ENCODE assay signal across 8 cellular contexts in the genomic region with DNA sequence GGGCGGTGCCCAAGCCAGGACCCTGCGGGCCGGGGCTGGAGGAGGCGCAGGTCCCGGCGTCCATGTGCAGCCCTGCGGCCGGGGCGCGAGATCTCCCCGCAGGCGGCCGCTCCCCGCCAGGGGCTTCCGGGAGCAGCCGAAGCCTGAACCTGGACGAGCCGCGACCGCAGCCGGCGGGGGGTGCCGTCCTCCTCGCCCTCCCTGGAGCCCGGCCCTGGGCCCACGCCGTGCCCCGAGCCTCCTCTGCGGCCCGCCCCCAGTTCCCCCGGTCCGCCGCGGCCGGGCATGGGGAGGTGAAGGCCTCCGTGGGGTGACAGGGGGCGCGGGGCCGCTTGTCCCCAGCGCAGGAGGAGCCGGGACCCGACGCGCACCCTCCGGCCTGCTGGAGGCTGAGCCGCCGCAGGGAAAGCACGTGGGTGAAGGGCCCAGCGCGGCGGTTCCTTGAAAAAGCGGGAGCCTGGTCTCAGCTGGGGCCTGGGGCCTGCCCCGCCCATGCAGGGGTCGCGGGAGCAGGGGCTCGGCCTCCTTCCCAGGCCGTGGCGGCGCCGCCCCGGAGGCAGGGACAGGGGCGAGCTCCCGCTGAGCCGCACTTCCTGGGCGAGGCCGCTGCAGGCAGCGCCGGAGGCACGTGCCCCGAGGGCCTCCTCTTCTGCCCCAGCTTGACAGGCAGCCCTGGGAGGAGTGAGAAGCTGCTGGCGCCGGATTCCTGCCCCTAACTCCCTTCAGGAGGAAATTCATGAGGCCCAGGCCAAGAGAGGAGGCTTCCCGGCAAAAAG. TPM values are rescaled to one million over a fixed set of nuclear protein-coding genes. Genes with fewer than 3 reads are reported as not detected.
DNase-seq lines count a peak whose midpoint lies in the region; ATAC-seq and TF ChIP-seq lines count a peak whose summit lies in the region.

No MANE protein-coding gene starts in this region.

- ATAC-seq in GM21723 (IDR thresholded peaks at IDR 0.05; ENCODE audit: unreplicated experiment) (peak; percentile 45), mucosa of descending colon (peak; percentile 77), GM19035 (IDR thresholded peaks at IDR 0.05; ENCODE audit: unreplicated experiment) (no peak), HG03135 (IDR thresholded peaks at IDR 0.05; ENCODE audit: unreplicated experiment) (no peak), HG03520 (IDR thresholded peaks at IDR 0.05; ENCODE audit: unreplicated experiment) (no peak)
- peak; percentile 71 for ATAC-seq in stimulated activated naive CD8-positive, alpha-beta T cell treated with anti-CD3 and anti-CD28 coated beads, Interleukin-15, amount 100 ng/mL, for 72 hours

- H3K9me3 Mint-ChIP-seq in stimulated activated naive CD8-positive, alpha-beta T cell treated with anti-CD3 and anti-CD28 coated beads, Interleukin-15, amount 100 ng/mL, for 72 hours, result no peaks in the 10 kb centered on the region

- H3K27me3 ChIP-seq in dorsolateral prefrontal cortex, result peaks cover 0 to 26% (median 7%) of the 10 kb centered on the region in 45 donors

- peak overlapping the region; percentile 65 to 76 for H3K4me3 Mint-ChIP-seq in stimulated activated naive CD8-positive, alpha-beta T cell treated with anti-CD3 and anti-CD28 coated beads, Interleukin-15, amount 100 ng/mL, for 72 hours

- TF ChIP-seq CTCF in dorsolateral prefrontal cortex (IDR thresholded peaks at IDR 0.05 in 54 of 56, conservative IDR thresholded peaks at IDR 0.05 in 2 of 56; ENCODE audit: low read depth in 1 of 56, partially characterized antibody in 56 of 56) (no peak), mucosa of descending colon (IDR thresholded peaks at IDR 0.05) (no peak)

- no peaks in the 10 kb centered on the region for H3K36me3 ChIP-seq in mucosa of descending colon (ENCODE audit: low read depth)

- H3K27me3 Mint-ChIP-seq in stimulated activated naive CD8-positive, alpha-beta T cell treated with anti-CD3 and anti-CD28 coated beads, Interleukin-15, amount 100 ng/mL, for 72 hours, result peaks cover 7% of the 10 kb centered on the region

- DNase-seq in activated CD4-positive, alpha-beta T cell treated with anti-CD3 and anti-CD28 coated beads for 4 hours, result peak; percentile 61 to 69
- DNase-seq in dorsolateral prefrontal cortex, result no peak
- DNase-seq in mucosa of descending colon, result peak; percentile 54 to 87 (median 80)
- DNase-seq in stimulated activated naive CD8-positive, alpha-beta T cell treated with anti-CD3 and anti-CD28 coated beads, Interleukin-15, amount 100 ng/mL, for 72 hours, result peak; percentile 65 to 66

- H3K27ac Mint-ChIP-seq in stimulated activated naive CD8-positive, alpha-beta T cell treated with anti-CD3 and anti-CD28 coated beads, Interleukin-15, amount 100 ng/mL, for 72 hours, result peak overlapping the region; percentile 94 to 95

- intact Hi-C loops in dorsolateral prefrontal cortex (cut with DNase I), result loop anchor here (5.0 to 10.0 kb wide), 7 partner anchors 51 to 609 kb away; partner anchors contain the start of genes DYNC1H1 (in 1 of the 2), PPP2R5C (in 1 of the 2) and ZNF839 (in 1 of the 2)
- intact Hi-C loops in mucosa of descending colon (cut with DNase I, micrococcal nuclease), result loop anchor here (2.0 to 5.0 kb wide), 2 partner anchors 55 to 256 kb away; partner anchors contain the start of genes DYNC1H1 (in 1 of the 2) and PPP2R5C (in 1 of the 2)

- H3K4me1 ChIP-seq in mucosa of descending colon (ENCODE audit: low read depth), result peaks cover 13% of the 10 kb centered on the region

- no peaks in the 10 kb centered on the region for H3K9me3 ChIP-seq in mucosa of descending colon

- H3K27ac ChIP-seq in dorsolateral prefrontal cortex, result peak overlapping the region in 27 of 59 donors; percentile 1 to 72 (median 40)

- H3K4me3 ChIP-seq in dorsolateral prefrontal cortex (peak overlapping the region in 50 of 59 donors; percentile 9 to 54 (median 32)), mucosa of descending colon (no peak overlapping the region)

- H3K4me1 Mint-ChIP-seq in stimulated activated naive CD8-positive, alpha-beta T cell treated with anti-CD3 and anti-CD28 coated beads, Interleukin-15, amount 100 ng/mL, for 72 hours, result peaks cover 50% of the 10 kb centered on the region

RNA-seq across cellular contexts. Expression of gene PPP2R5C, which starts 55.6 kb away (rescaled TPM):
- total RNA-seq in dorsolateral prefrontal cortex (100 to 1,000 TPM; 150 to 242 (median 182) TPM), mucosa of descending colon (100 to 1,000 TPM; 131 to 173 (median 160) TPM)

Comparison
In these comparisons a context has a peak if more than half of its experiments do, and no peak if none do; other contexts are left out.
1. ATAC-seq: peak in GM21723 (single experiment), mucosa of descending colon (single experiment) and stimulated activated naive CD8-positive, alpha-beta T cell treated with anti-CD3 and anti-CD28 coated beads, Interleukin-15, amount 100 ng/mL, for 72 hours (single experiment); none in GM19035 (single experiment), HG03135 (single experiment) and HG03520 (single experiment).
2. DNase-seq: peak in activated CD4-positive, alpha-beta T cell treated with anti-CD3 and anti-CD28 coated beads for 4 hours (2 of 2), mucosa of descending colon (3 of 3) and stimulated activated naive CD8-positive, alpha-beta T cell treated with anti-CD3 and anti-CD28 coated beads, Interleukin-15, amount 100 ng/mL, for 72 hours (2 of 2); none in dorsolateral prefrontal cortex (0 of 10).